ENCODE assay signal across 17 cellular contexts in genomic region chr2:105756435-105756834, GRCh38. TPM values are rescaled to one million over a fixed set of nuclear protein-coding genes. Genes with fewer than 3 reads are reported as not detected.
DNase-seq lines count a peak whose midpoint lies in the region; ATAC-seq and TF ChIP-seq lines count a peak whose summit lies in the region.
"Had no signal": no experiment of that assay in that cellular context is flagged by ENCODE, and none has a peak within 500 bp of the region (broad histone marks: within the 10 kb centered on the region; RNA-seq: fewer than 3 reads in every experiment).

No MANE protein-coding gene starts in this region.

- H3K4me1 ChIP-seq in CD4-positive, CD25-positive, alpha-beta regulatory T cell (ENCODE audit: control insufficient read depth, insufficient read depth, low read length, poor library complexity, severe bottlenecking) = peaks cover 99% of the 10 kb centered on the region
- H3K4me1 ChIP-seq: BE2C had no signal

- TF ChIP-seq CTCF in GM12865 (IDR thresholded peaks at IDR 0.05; ENCODE audit: insufficient read depth, low read depth, low read length, missing control alignments) = no peak

- peaks cover 51 to 99% (median 80%) of the 10 kb centered on the region in 4 donors for H3K4me1 Mint-ChIP-seq in CD4-positive, CD25-positive, alpha-beta regulatory T cell
- H3K4me1 Mint-ChIP-seq in activated T-helper 2 cell treated with anti-CD3 and anti-CD28 coated beads, Interferon-gamma antibody, Interleukin-2, Interleukin-4, amounts not matched to agents 10 μg/mL and 5 μg/mL and 100 μg/mL, durations not matched to agents 14 hours and 24 hours and 36 hours (ENCODE audit: low read depth) = peaks cover 82% of the 10 kb centered on the region
- H3K4me1 Mint-ChIP-seq in naive thymus-derived CD8-positive, alpha-beta T cell = peaks cover 45 to 99% (median 97%) of the 10 kb centered on the region in 4 donors

- no peaks in the 10 kb centered on the region for H3K27me3 ChIP-seq in CD4-positive, CD25-positive, alpha-beta regulatory T cell (ENCODE audit: control insufficient read depth, insufficient read depth, low read length)
- H3K27me3 ChIP-seq: BE2C, sigmoid colon had no signal

- peak overlapping the region; percentile 83 to 99 (median 85) for H3K27ac Mint-ChIP-seq in CD4-positive, CD25-positive, alpha-beta regulatory T cell
- H3K27ac Mint-ChIP-seq in activated T-helper 2 cell treated with anti-CD3 and anti-CD28 coated beads, Interferon-gamma antibody, Interleukin-2, Interleukin-4, amounts not matched to agents 10 μg/mL and 5 μg/mL and 100 μg/mL, durations not matched to agents 14 hours and 24 hours and 36 hours = peak overlapping the region; percentile 88
- peak overlapping the region; percentile 82 to 98 (median 93) for H3K27ac Mint-ChIP-seq in naive thymus-derived CD8-positive, alpha-beta T cell

- H3K4me3 Mint-ChIP-seq in CD4-positive, CD25-positive, alpha-beta regulatory T cell = peak overlapping the region; percentile 69 to 88 (median 75)
- peak overlapping the region; percentile 47 for H3K4me3 Mint-ChIP-seq in activated T-helper 2 cell treated with anti-CD3 and anti-CD28 coated beads, Interferon-gamma antibody, Interleukin-2, Interleukin-4, amounts not matched to agents 10 μg/mL and 5 μg/mL and 100 μg/mL, durations not matched to agents 14 hours and 24 hours and 36 hours (ENCODE audit: low read depth)
- H3K4me3 Mint-ChIP-seq in naive thymus-derived CD8-positive, alpha-beta T cell = peak overlapping the region; percentile 42 to 99 (median 70)

- no peak for ATAC-seq in CD4-positive, CD25-positive, alpha-beta regulatory T cell (ENCODE audit: low read depth in 2 of 2)
- no peak for ATAC-seq in naive thymus-derived CD8-positive, alpha-beta T cell
- ATAC-seq in GM19395 (IDR thresholded peaks at IDR 0.05; ENCODE audit: unreplicated experiment) (no peak), esophagus mucosa (no peak)

- H3K9me3 ChIP-seq in CD4-positive, CD25-positive, alpha-beta regulatory T cell (ENCODE audit: control insufficient read depth in 2 of 2, low read length in 2 of 2) = no peaks in the 10 kb centered on the region
- H3K9me3 ChIP-seq: BE2C, sigmoid colon had no signal

- peaks cover 37% of the 10 kb centered on the region for H3K36me3 Mint-ChIP-seq in CD4-positive, CD25-positive, alpha-beta regulatory T cell
- H3K36me3 Mint-ChIP-seq in activated T-helper 2 cell treated with anti-CD3 and anti-CD28 coated beads, Interferon-gamma antibody, Interleukin-2, Interleukin-4, amounts not matched to agents 10 μg/mL and 5 μg/mL and 100 μg/mL, durations not matched to agents 14 hours and 24 hours and 36 hours (ENCODE audit: low read depth) = peaks cover 67% of the 10 kb centered on the region
- peaks cover 0 to 45% (median 12%) of the 10 kb centered on the region in 3 donors for H3K36me3 Mint-ChIP-seq in naive thymus-derived CD8-positive, alpha-beta T cell

- DNase-seq in CD4-positive, CD25-positive, alpha-beta regulatory T cell = no peak
- DNase-seq in GM12865 (ENCODE audit: low read depth) (no peak), NCI-H82 treated with DMSO at 0.1 percent for 48 hours (lab: John Stamatoyannopoulos, UW; ENCODE audit: unreplicated experiment) (no peak)
- no peak for DNase-seq in activated T-helper 2 cell treated with anti-CD3 and anti-CD28 coated beads, Interferon-gamma antibody, Interleukin-2, Interleukin-4, amounts not matched to agents 10 μg/mL and 5 μg/mL and 100 μg/mL, durations not matched to agents 14 hours and 24 hours and 36 hours (ENCODE audit: low spot score)
- DNase-seq in naive thymus-derived CD8-positive, alpha-beta T cell = no peak
- DNase-seq: activated CD4-positive, alpha-beta T cell treated with anti-CD3 and anti-CD28 coated beads, Interleukin-2, amount 50 U/mL, for 4 hours; amniotic stem cell; BE2C; MV-4-11; NCI-H2171; occipital lobe; Right ventricle myocardium superior; sigmoid colon; stimulated activated CD4-positive, alpha-beta T cell treated with anti-CD3 and anti-CD28 coated beads, Interleukin-4, amount 100 ng/mL, for 24 hours; T1000 had no signal

- H3K27ac ChIP-seq in CD4-positive, CD25-positive, alpha-beta regulatory T cell (ENCODE audit: insufficient read depth, low read length, poor library complexity, severe bottlenecking) = peak overlapping the region; percentile 72
- H3K27ac ChIP-seq: sigmoid colon had no signal

- H3K27me3 Mint-ChIP-seq in CD4-positive, CD25-positive, alpha-beta regulatory T cell = no peaks in the 10 kb centered on the region
- H3K27me3 Mint-ChIP-seq in activated T-helper 2 cell treated with anti-CD3 and anti-CD28 coated beads, Interferon-gamma antibody, Interleukin-2, Interleukin-4, amounts not matched to agents 10 μg/mL and 5 μg/mL and 100 μg/mL, durations not matched to agents 14 hours and 24 hours and 36 hours (ENCODE audit: low read depth) = no peaks in the 10 kb centered on the region
- H3K27me3 Mint-ChIP-seq in naive thymus-derived CD8-positive, alpha-beta T cell = no peaks in the 10 kb centered on the region

- peak overlapping the region; percentile 96 for H3K4me3 ChIP-seq in CD4-positive, CD25-positive, alpha-beta regulatory T cell (ENCODE audit: low read depth, low read length)
- 0 out of 2 replicates have a peak overlapping the region, but pooled peaks have one; percentile 14 for H3K4me3 ChIP-seq in GM12865 (ENCODE audit: low read depth, low read length)
- H3K4me3 ChIP-seq: sigmoid colon had no signal

- no peaks in the 10 kb centered on the region for H3K9me3 Mint-ChIP-seq in CD4-positive, CD25-positive, alpha-beta regulatory T cell
- no peaks in the 10 kb centered on the region for H3K9me3 Mint-ChIP-seq in activated T-helper 2 cell treated with anti-CD3 and anti-CD28 coated beads, Interferon-gamma antibody, Interleukin-2, Interleukin-4, amounts not matched to agents 10 μg/mL and 5 μg/mL and 100 μg/mL, durations not matched to agents 14 hours and 24 hours and 36 hours
- H3K9me3 Mint-ChIP-seq in naive thymus-derived CD8-positive, alpha-beta T cell = peaks cover 0 to 1% (median 0%) of the 10 kb centered on the region in 9 donors

- intact Hi-C loops in activated T-helper 2 cell treated with anti-CD3 and anti-CD28 coated beads, Interferon-gamma antibody, Interleukin-2, Interleukin-4, amounts not matched to agents 10 μg/mL and 5 μg/mL and 100 μg/mL, durations not matched to agents 14 hours and 24 hours and 36 hours (cut with micrococcal nuclease) = no loop called here

- peaks cover 20% of the 10 kb centered on the region for H3K36me3 ChIP-seq in CD4-positive, CD25-positive, alpha-beta regulatory T cell (ENCODE audit: control insufficient read depth, insufficient read depth, low read length)
- H3K36me3 ChIP-seq: BE2C, sigmoid colon had no signal

- POLR2A ChIA-PET in naive thymus-derived CD8-positive, alpha-beta T cell (lab: Charles Lee) = interaction anchor here (0.6 to 7.1 kb wide), 10 partner anchors 8 to 160 kb away, joined by 3 to 58 read pairs (median 4); partner anchors contain the start of gene NCK2

RNA-seq across cellular contexts. Expression of gene NCK2, which starts 11.7 kb away (rescaled TPM):
- 167 TPM for total RNA-seq in CD4-positive, CD25-positive, alpha-beta regulatory T cell
- polyA plus RNA-seq in CD4-positive, CD25-positive, alpha-beta regulatory T cell = 10 to 100 TPM; 44.8 to 62.3 (median 58.6) TPM
- 72.4 and 73.9 TPM in 2 replicates for total RNA-seq in activated T-helper 2 cell treated with anti-CD3 and anti-CD28 coated beads, Interferon-gamma antibody, Interleukin-2, Interleukin-4, amounts not matched to agents 10 μg/mL and 5 μg/mL and 100 μg/mL, durations not matched to agents 14 hours and 24 hours and 36 hours
- total RNA-seq in naive thymus-derived CD8-positive, alpha-beta T cell = 100 to 1,000 TPM; 119 to 124 TPM
- polyA plus RNA-seq in naive thymus-derived CD8-positive, alpha-beta T cell = 100 to 1,000 TPM in 1 of 3 donors, 10 to 100 TPM in 2; 36.6 to 110 (median 67.8) TPM
- 68.6 TPM for total RNA-seq in esophagus mucosa
